ENCODE assay signal across 16 cellular contexts in genomic region chr17:73066148-73066884, GRCh38. TPM values are rescaled to one million over a fixed set of nuclear protein-coding genes. Genes with fewer than 3 reads are reported as not detected.
A peak's percentile ranks its signal among the peaks of the same experiment; 100 is the strongest.
DNase-seq lines count a peak whose midpoint lies in the region; ATAC-seq, FAIRE-seq and TF ChIP-seq lines count a peak whose summit lies in the region.
"Had no signal": no experiment of that assay in that cellular context is flagged by ENCODE, and none has a peak within 500 bp of the region (broad histone marks: within the 10 kb centered on the region; RNA-seq: fewer than 3 reads in every experiment).

No MANE protein-coding gene starts in this region.

- H3K4me3 ChIP-seq in HepG2 (replicated peaks in 1 of 3; ENCODE audit: insufficient read depth in 1 of 3, low read depth in 2 of 3, low read length in 3 of 3) (no peak overlapping the region), right lobe of liver (no peak overlapping the region)
- H3K4me3 ChIP-seq: SJCRH30 had no signal

- BruUV-seq in HepG2 (replicated peaks; lab: Mats Ljungman, UMichigan) = no TSS peak

- H3K27me3 Mint-ChIP-seq in endothelial cell (ENCODE audit: unreplicated experiment) = no peaks in the 10 kb centered on the region
- H3K27me3 Mint-ChIP-seq: CD4-positive, CD25-positive, alpha-beta regulatory T cell had no signal

- no peaks in the 10 kb centered on the region for H3K4me1 Mint-ChIP-seq in endothelial cell (ENCODE audit: unreplicated experiment)
- H3K4me1 Mint-ChIP-seq: H9 had no signal

- intact Hi-C loops in HepG2 (cut with micrococcal nuclease; ENCODE audit: unreplicated experiment) (no loop called here), right lobe of liver (cut with DNase I) (no loop called here)

- no peak for TF ChIP-seq POLR2A in HepG2 (IDR thresholded peaks at IDR 0.05; ENCODE audit: insufficient read depth in 1 of 2, low read depth in 2 of 2, low read length in 2 of 2)
- TF ChIP-seq POLR2A in right lobe of liver (IDR thresholded peaks at IDR 0.05) = no peak

- TF ChIP-seq EP300 in HepG2 (IDR thresholded peaks at IDR 0.05; ENCODE audit: low read depth in 2 of 2, low read length in 2 of 2) (no peak), HepG2 (CRISPR knock-in tag; IDR thresholded peaks at IDR 0.05; ENCODE audit: borderline replicate concordance) (no peak)

- H3K4me2 ChIP-seq in HepG2 (ENCODE audit: low read depth, low read length) = no peak overlapping the region

- H3K27ac Mint-ChIP-seq in endothelial cell (ENCODE audit: unreplicated experiment) = no peak overlapping the region

- H3K36me3 ChIP-seq in HepG2 (replicated peaks in 1 of 2; ENCODE audit: control insufficient read depth in 1 of 2, insufficient read depth in 2 of 2, low read length in 2 of 2) (no peaks in the 10 kb centered on the region; a peak in 1 of 5 replicates), right lobe of liver (no peaks in the 10 kb centered on the region)
- H3K36me3 ChIP-seq: SJCRH30 had no signal

- H3K9me3 ChIP-seq in HepG2 (ENCODE audit: low read length) (no peaks in the 10 kb centered on the region), right lobe of liver (no peaks in the 10 kb centered on the region)
- H3K9me3 ChIP-seq: SJCRH30 had no signal

- H3K27ac ChIP-seq in HepG2 (ENCODE audit: extremely low read length, insufficient read depth, low read length) (no peak overlapping the region), right lobe of liver (no peak overlapping the region)
- H3K27ac ChIP-seq: RWPE1, SJCRH30 had no signal

- DNase-seq in HepG2 (ENCODE audit: low spot score) (no peak), right lobe of liver (no peak), SK-N-DZ (ENCODE audit: low spot score) (peak; percentile 67), left lobe of liver (ENCODE audit: low spot score) (peak; percentile 11), urothelium cell line (ENCODE audit: low spot score) (no peak), endothelial cell (ENCODE audit: low spot score) (no peak)
- DNase-seq: CD4-positive, CD25-positive, alpha-beta regulatory T cell; DMS79; H9; NCI-H1417; NCI-H2029; NCI-H2227 treated with DMSO at 0.1 percent for 48 hours had no signal

- in situ Hi-C loops in HepG2 (cut with HindIII; ENCODE audit: extremely low pct_ligation_motif_present, low pct_unique_long_range_greater_than_20kb) = no loop called here

- H3K79me2 ChIP-seq in HepG2 (ENCODE audit: insufficient read depth, low read length) = no peaks in the 10 kb centered on the region

- no peaks in the 10 kb centered on the region for H4K20me1 ChIP-seq in HepG2 (ENCODE audit: insufficient read depth, low read length)

- peaks cover 44% of the 10 kb centered on the region for H3K4me1 ChIP-seq in HepG2 (ENCODE audit: insufficient read depth, low read length)
- H3K4me1 ChIP-seq in right lobe of liver = no peaks in the 10 kb centered on the region

- no peaks in the 10 kb centered on the region for H3K9me3 Mint-ChIP-seq in endothelial cell (ENCODE audit: unreplicated experiment)

- POLR2A ChIA-PET in HepG2 (lab: Yijun Ruan, JAX) = no interaction called here

- TF ChIP-seq RAD21 in HepG2 (CRISPR knock-in tag; IDR thresholded peaks at IDR 0.05) = no peak

- no peak overlapping the region for H3K4me3 Mint-ChIP-seq in endothelial cell (ENCODE audit: unreplicated experiment)
- H3K4me3 Mint-ChIP-seq: CD4-positive, CD25-positive, alpha-beta regulatory T cell; H9 had no signal

- TF ChIP-seq CTCF in HepG2 (CRISPR knock-in tag; IDR thresholded peaks at IDR 0.05) (no peak), right lobe of liver (IDR thresholded peaks at IDR 0.05) (no peak), endothelial cell (IDR thresholded peaks at IDR 0.05; ENCODE audit: unreplicated experiment) (no peak)

- H3K27me3 ChIP-seq in HepG2 (ENCODE audit: control insufficient read depth in 1 of 2, insufficient read depth in 2 of 2, low read length in 2 of 2) (no peaks in the 10 kb centered on the region), right lobe of liver (no peaks in the 10 kb centered on the region)
- H3K27me3 ChIP-seq: SJCRH30 had no signal

- H2AFZ ChIP-seq in HepG2 (ENCODE audit: low read length) = no peak overlapping the region

- no peaks in the 10 kb centered on the region for H3K36me3 Mint-ChIP-seq in endothelial cell (ENCODE audit: low read depth, unreplicated experiment)

- H3K9ac ChIP-seq in HepG2 (ENCODE audit: insufficient read depth, low read depth, low read length) = no peak overlapping the region

- FAIRE-seq in HepG2 (lab: Jason Lieb, UNC) (no peak), urothelium cell line (lab: Jason Lieb, UNC) (peak; percentile 76)

- WGBS in HepG2 (ENCODE audit: low lambda C conversion rate) = 100% methylated on average over 2 of the region's 2 CpGs
- 95% methylated on average over 2 of the region's 2 CpGs for WGBS in right lobe of liver (ENCODE audit: insufficient coverage, low coverage, low lambda C conversion rate, missing lambda C conversion rate)

- CTCF ChIA-PET in HepG2 (lab: Yijun Ruan, JAX; ENCODE audit: low intra/inter-chr PET ratio, low total read pairs) = no interaction called here

- ATAC-seq in HepG2 (no peak), right lobe of liver (no peak), left lobe of liver (no peak), HG03175 (IDR thresholded peaks at IDR 0.05; ENCODE audit: unreplicated experiment) (no peak), HG03442 (IDR thresholded peaks at IDR 0.05; ENCODE audit: unreplicated experiment) (no peak)

TF ChIP-seq in HepG2, 621 proteins besides CTCF, POLR2A, EP300 and RAD21:
- no peak for TF ChIP-seq ZNF513 (CRISPR knock-in tag; conservative IDR thresholded peaks at IDR 0.05)
- TF ChIP-seq ZNF713 (CRISPR knock-in tag; IDR thresholded peaks at IDR 0.05) = no peak
- peak; percentile 99 for TF ChIP-seq ZNF331 (CRISPR knock-in tag; IDR thresholded peaks at IDR 0.05)

RNA-seq across cellular contexts. Expression of gene SLC39A11, which starts 26.2 kb away (rescaled TPM):
- total RNA-seq in HepG2 (2016; rRNA removed; fragmentation: Illumina TruSeq; extraction: Trizol) (19.2 and 31.5 TPM in 2 replicates), right lobe of liver (10 to 100 TPM; 25.4 to 49.6 (median 39.3) TPM), left lobe of liver (46.1 TPM), endothelial cell (ENCODE audit: unreplicated experiment) (13.2 TPM)
- 4.1 and 5.7 TPM in 2 replicates for total RNA-seq in HepG2 (2016; cell fraction: cytosol; rRNA removed; fragmentation: Illumina TruSeq; extraction: Trizol; ENCODE audit: low read depth)
- total RNA-seq in HepG2 (2016; cell fraction: insoluble cytoplasmic fraction; rRNA removed; fragmentation: Illumina TruSeq; extraction: Trizol) = 17.6 and 30.8 TPM in 2 replicates
- 11.7 and 12.9 TPM in 2 replicates for total RNA-seq in HepG2 (2016; cell fraction: membrane; rRNA removed; fragmentation: Illumina TruSeq; extraction: Trizol)
- total RNA-seq in HepG2 (2016; cell fraction: nucleus; rRNA removed; fragmentation: Illumina TruSeq; extraction: Trizol) = 44.0 and 45.4 TPM in 2 replicates
- 17.2 and 18.4 TPM in 2 replicates for polyA plus RNA-seq in HepG2 (2011; rRNA removed)
- polyA plus RNA-seq in HepG2 (2011; cell fraction: cytosol; rRNA removed) = 16.2 and 18.4 TPM in 2 replicates
- 15.4 and 18.6 TPM in 2 replicates for polyA plus RNA-seq in HepG2 (2011; cell fraction: nucleus; rRNA removed)
- 17.7 and 24.6 TPM in 2 replicates for polyA plus RNA-seq in HepG2 (2012)
- polyA plus RNA-seq in HepG2 (2016; cell fraction: cytosol; fragmentation: Illumina TruSeq; extraction: Trizol; ENCODE audit: low read depth) = 2.6 and 3.2 TPM in 2 replicates
- 14.1 and 14.5 TPM in 2 replicates for polyA plus RNA-seq in HepG2 (2016; cell fraction: insoluble cytoplasmic fraction; fragmentation: Illumina TruSeq; extraction: Trizol; ENCODE audit: low read depth)
- polyA plus RNA-seq in HepG2 (2016; cell fraction: membrane; fragmentation: Illumina TruSeq; extraction: Trizol; ENCODE audit: low read depth) = 6.3 and 6.4 TPM in 2 replicates
- 27.4 and 30.8 TPM in 2 replicates for polyA plus RNA-seq in HepG2 (2016; cell fraction: nucleus; fragmentation: Illumina TruSeq; extraction: Trizol; ENCODE audit: insufficient read depth, low read depth)
- 37.9 and 99.2 TPM in 2 replicates for polyA minus RNA-seq in HepG2 (2011; rRNA and poly(A)+ RNA removed; ENCODE audit: low replicate concordance)
- polyA minus RNA-seq in HepG2 (2011; cell fraction: cytosol; rRNA and poly(A)+ RNA removed) = 19.3 and 20.3 TPM in 2 replicates
- polyA minus RNA-seq in HepG2 (2011; cell fraction: nucleus; rRNA and poly(A)+ RNA removed) = 52.5 and 61.2 TPM in 2 replicates
- 16.4 and 21.8 TPM in 2 replicates for polyA plus RNA-seq in SK-N-DZ (2014; cell fraction: cytosol; rRNA removed)
- 15.0 and 25.4 TPM in 2 replicates for polyA plus RNA-seq in SK-N-DZ (2014; cell fraction: nucleus; rRNA removed)

Comparison
In these comparisons a context has a peak if more than half of its experiments do, and no peak if none do; other contexts are left out.
1. DNase-seq: peak in SK-N-DZ (single experiment) and left lobe of liver (single experiment); none in HepG2 (single experiment), right lobe of liver (0 of 3), urothelium cell line (single experiment) and endothelial cell (single experiment).